9 cellular contexts compared by ENCODE assay signal in genomic region chr12:64757778-64758177, GRCh38. TPM values are rescaled to one million over a fixed set of nuclear protein-coding genes. Genes with fewer than 3 reads are reported as not detected.
DNase-seq lines count a peak whose midpoint lies in the region; ATAC-seq, FAIRE-seq and TF ChIP-seq lines count a peak whose summit lies in the region.
"Had no signal": no experiment of that assay in that cellular context is flagged by ENCODE, and none has a peak within 500 bp of the region (broad histone marks: within the 10 kb centered on the region; RNA-seq: fewer than 3 reads in every experiment).

No MANE protein-coding gene starts in this region.

- TF ChIP-seq POLR2A in upper lobe of left lung (IDR thresholded peaks at IDR 0.05) = no peak

- TF ChIP-seq EP300 in upper lobe of left lung (IDR thresholded peaks at IDR 0.05) = no peak

- H3K9ac ChIP-seq in kidney (ENCODE audit: low read length in 2 of 2) = peak overlapping the region in 1 of 2 donors; percentile 72

- no peaks in the 10 kb centered on the region for H3K27me3 ChIP-seq in upper lobe of left lung

- no peaks in the 10 kb centered on the region for H3K9me3 Mint-ChIP-seq in activated naive CD4-positive, alpha-beta T cell treated with anti-CD3 and anti-CD28 coated beads for 36 hours
- no peaks in the 10 kb centered on the region for H3K9me3 Mint-ChIP-seq in activated naive CD4-positive, alpha-beta T cell treated with anti-CD3 and anti-CD28 coated beads, Interleukin-2, amount 50 U/mL, for 72 hours
- H3K9me3 Mint-ChIP-seq in activated CD8-positive, alpha-beta T cell treated with anti-CD3 and anti-CD28 coated beads for 36 hours = no peaks in the 10 kb centered on the region

- peaks cover 10 to 14% of the 10 kb centered on the region in 2 donors for H3K4me1 ChIP-seq in kidney (ENCODE audit: control insufficient read depth in 1 of 2, insufficient read depth in 1 of 2, low read depth in 1 of 2, low read length in 2 of 2)
- peaks cover 17 to 47% (median 39%) of the 10 kb centered on the region in 4 donors for H3K4me1 ChIP-seq in upper lobe of left lung

- intact Hi-C loops in activated naive CD4-positive, alpha-beta T cell treated with anti-CD3 and anti-CD28 coated beads for 36 hours (cut with micrococcal nuclease) = loop anchor here (2.0 to 5.0 kb wide), 3 partner anchors 23 to 1375 kb away; partner anchors contain the start of genes LLPH and TBK1
- intact Hi-C loops in activated CD8-positive, alpha-beta T cell treated with anti-CD3 and anti-CD28 coated beads for 36 hours (cut with micrococcal nuclease) = no loop called here
- intact Hi-C loops in kidney (cut with DNase I) = no loop called here

- H3K36me3 ChIP-seq in kidney (ENCODE audit: control insufficient read depth in 1 of 2, insufficient read depth in 2 of 2, low read length in 2 of 2) (peaks cover 0 to 7% of the 10 kb centered on the region in 2 donors), upper lobe of left lung (no peaks in the 10 kb centered on the region)

- ATAC-seq in activated naive CD4-positive, alpha-beta T cell treated with anti-CD3 and anti-CD28 coated beads, Interleukin-2, amount 50 U/mL, for 72 hours = no peak
- ATAC-seq in activated CD8-positive, alpha-beta T cell treated with anti-CD3 and anti-CD28 coated beads for 36 hours = no peak
- ATAC-seq in upper lobe of left lung (ENCODE audit: low FRiP score in 2 of 2) = peak in 1 of 2 donors; percentile 18
- ATAC-seq in HG03457 (IDR thresholded peaks at IDR 0.05; ENCODE audit: unreplicated experiment) = no peak
- ATAC-seq in GM21825 (IDR thresholded peaks at IDR 0.05; ENCODE audit: unreplicated experiment) = no peak

- no peak for DNase-seq in activated naive CD4-positive, alpha-beta T cell treated with anti-CD3 and anti-CD28 coated beads for 36 hours
- DNase-seq in activated naive CD4-positive, alpha-beta T cell treated with anti-CD3 and anti-CD28 coated beads, Interleukin-2, amount 50 U/mL, for 72 hours (ENCODE audit: low spot score in 2 of 2) = no peak
- no peak for DNase-seq in activated CD8-positive, alpha-beta T cell treated with anti-CD3 and anti-CD28 coated beads for 36 hours
- DNase-seq in kidney (no peak), upper lobe of left lung (no peak)
- DNase-seq in NK-92 treated with Interleukin-12 subunit alpha and Interleukin-12 subunit beta, amount 100 ng/mL, for 24 hours (lab: John Stamatoyannopoulos, UW) = no peak
- DNase-seq: NCI-H510A treated with DMSO at 0.1 percent for 48 hours had no signal

- no peak overlapping the region for H3K27ac Mint-ChIP-seq in activated naive CD4-positive, alpha-beta T cell treated with anti-CD3 and anti-CD28 coated beads for 36 hours
- no peak overlapping the region for H3K27ac Mint-ChIP-seq in activated naive CD4-positive, alpha-beta T cell treated with anti-CD3 and anti-CD28 coated beads, Interleukin-2, amount 50 U/mL, for 72 hours
- peak overlapping the region; percentile 12 for H3K27ac Mint-ChIP-seq in activated CD8-positive, alpha-beta T cell treated with anti-CD3 and anti-CD28 coated beads for 36 hours

- POLR2A ChIA-PET in activated CD8-positive, alpha-beta T cell treated with anti-CD3 and anti-CD28 coated beads for 36 hours (lab: Charles Lee) = no interaction called here

- peaks cover 44% of the 10 kb centered on the region for H3K4me1 Mint-ChIP-seq in activated naive CD4-positive, alpha-beta T cell treated with anti-CD3 and anti-CD28 coated beads for 36 hours (ENCODE audit: low read depth)
- peaks cover 47% of the 10 kb centered on the region for H3K4me1 Mint-ChIP-seq in activated CD8-positive, alpha-beta T cell treated with anti-CD3 and anti-CD28 coated beads for 36 hours (ENCODE audit: low read depth)

- no peaks in the 10 kb centered on the region for H3K9me3 ChIP-seq in kidney (ENCODE audit: control insufficient read depth in 1 of 2, low read length in 2 of 2)
- no peaks in the 10 kb centered on the region for H3K9me3 ChIP-seq in upper lobe of left lung

- CTCF ChIA-PET in activated naive CD4-positive, alpha-beta T cell treated with anti-CD3 and anti-CD28 coated beads for 36 hours (lab: Charles Lee) = interaction anchor here (3.6 kb wide), 1 partner anchor 209 kb away, joined by 15 read pairs; no protein-coding TSS in a partner anchor
- CTCF ChIA-PET in activated CD8-positive, alpha-beta T cell treated with anti-CD3 and anti-CD28 coated beads for 36 hours (lab: Charles Lee) = interaction anchor here (0.9 kb wide), 1 partner anchor 11 kb away, joined by 3 read pairs; no protein-coding TSS in a partner anchor

- H3K4me3 ChIP-seq in kidney (ENCODE audit: low read length in 2 of 2) = peak overlapping the region; percentile 30 to 99
- H3K4me3 ChIP-seq in upper lobe of left lung = peak overlapping the region in 3 of 4 donors; percentile 71 to 97 (median 82)

- no peak for FAIRE-seq in kidney (lab: Jason Lieb, UNC)

- peak overlapping the region; percentile 1 to 75 for H3K27ac ChIP-seq in kidney (ENCODE audit: low read depth in 2 of 2, low read length in 2 of 2)
- H3K27ac ChIP-seq in upper lobe of left lung = peak overlapping the region in 3 of 4 donors; percentile 21 to 97 (median 59)

- H3K36me3 Mint-ChIP-seq in activated naive CD4-positive, alpha-beta T cell treated with anti-CD3 and anti-CD28 coated beads for 36 hours (ENCODE audit: low read depth) = no peaks in the 10 kb centered on the region
- peaks cover 0 to 7% of the 10 kb centered on the region in 2 donors for H3K36me3 Mint-ChIP-seq in activated naive CD4-positive, alpha-beta T cell treated with anti-CD3 and anti-CD28 coated beads, Interleukin-2, amount 50 U/mL, for 72 hours
- peaks cover 14% of the 10 kb centered on the region for H3K36me3 Mint-ChIP-seq in activated CD8-positive, alpha-beta T cell treated with anti-CD3 and anti-CD28 coated beads for 36 hours (ENCODE audit: low read depth)

- H3K27me3 Mint-ChIP-seq in activated naive CD4-positive, alpha-beta T cell treated with anti-CD3 and anti-CD28 coated beads for 36 hours (ENCODE audit: low read depth) = no peaks in the 10 kb centered on the region
- no peaks in the 10 kb centered on the region for H3K27me3 Mint-ChIP-seq in activated CD8-positive, alpha-beta T cell treated with anti-CD3 and anti-CD28 coated beads for 36 hours

- peak overlapping the region; percentile 36 for H3K4me3 Mint-ChIP-seq in activated naive CD4-positive, alpha-beta T cell treated with anti-CD3 and anti-CD28 coated beads for 36 hours
- H3K4me3 Mint-ChIP-seq in activated CD8-positive, alpha-beta T cell treated with anti-CD3 and anti-CD28 coated beads for 36 hours = peak overlapping the region; percentile 83

- no peak for TF ChIP-seq CTCF in activated CD8-positive, alpha-beta T cell treated with anti-CD3 and anti-CD28 coated beads for 36 hours (IDR thresholded peaks at IDR 0.05)
- TF ChIP-seq CTCF in kidney (IDR thresholded peaks at IDR 0.05; ENCODE audit: borderline replicate concordance, extremely low read depth, insufficient read depth) = no peak
- TF ChIP-seq CTCF in upper lobe of left lung (IDR thresholded peaks at IDR 0.05) = no peak

- 43 to 51% methylated on average over 3 of the region's 3 CpGs for WGBS in upper lobe of left lung, 2 donors

RNA-seq across cellular contexts. Expression of gene GNS, which starts 1.4 kb away (rescaled TPM):
- 10 to 100 TPM; 14.3 to 14.6 TPM for total RNA-seq in activated naive CD4-positive, alpha-beta T cell treated with anti-CD3 and anti-CD28 coated beads for 36 hours
- 10 to 100 TPM; 21.5 to 26.8 TPM for total RNA-seq in activated naive CD4-positive, alpha-beta T cell treated with anti-CD3 and anti-CD28 coated beads, Interleukin-2, amount 50 U/mL, for 72 hours
- total RNA-seq in activated CD8-positive, alpha-beta T cell treated with anti-CD3 and anti-CD28 coated beads for 36 hours = 10 to 100 TPM; 16.4 to 19.2 TPM
- total RNA-seq in kidney (215 TPM), upper lobe of left lung (100 to 1,000 TPM in 4 of 6 donors, 10 to 100 TPM in 2; 43.0 to 201 (median 135) TPM)
- polyA plus RNA-seq in kidney (ENCODE audit: insufficient read depth, low read depth, low replicate concordance) = 108 TPM
